8 cellular contexts compared by ENCODE assay signal in genomic region chr2:3558205-3559014, GRCh38. TPM values are rescaled to one million over a fixed set of nuclear protein-coding genes. Genes with fewer than 3 reads are reported as not detected.
DNase-seq lines count a peak whose midpoint lies in the region; ATAC-seq and TF ChIP-seq lines count a peak whose summit lies in the region.

RNASEH1 (minus strand) TSS chr2:3558333; CDS start chr2:3558260, 73 bp downstream.

- no peaks in the 10 kb centered on the region for H3K9me3 ChIP-seq in ovary
- H3K9me3 ChIP-seq in thyroid gland, result no peaks in the 10 kb centered on the region

- H3K36me3 ChIP-seq in ovary, result no peaks in the 10 kb centered on the region
- H3K36me3 ChIP-seq in thyroid gland, result peaks cover 26 to 29% of the 10 kb centered on the region in 2 donors

- H3K4me1 Mint-ChIP-seq in activated naive CD8-positive, alpha-beta T cell treated with anti-CD3 and anti-CD28 coated beads, Interleukin-2, amount 50 U/mL, for 24 hours, result peaks cover 59% of the 10 kb centered on the region

- H3K27ac ChIP-seq in ovary, result peak within 1 kb of the TSS; percentile 65 to 80
- peak within 1 kb of the TSS; percentile 73 to 88 (median 84) for H3K27ac ChIP-seq in thyroid gland

- H3K4me3 ChIP-seq in GM12865 (ENCODE audit: low read depth, low read length), result peak within 1 kb of the TSS; percentile 87
- peak within 1 kb of the TSS; percentile 99 for H3K4me3 ChIP-seq in ovary
- H3K4me3 ChIP-seq in thyroid gland (replicated peaks in 1 of 3), result peak within 1 kb of the TSS; percentile 80 to 93 (median 81)

- ATAC-seq in HG02763 (IDR thresholded peaks at IDR 0.05; ENCODE audit: unreplicated experiment) (peak; percentile 95), Right ventricle myocardium inferior (peak; percentile 100)
- ATAC-seq in activated naive CD8-positive, alpha-beta T cell treated with anti-CD3 and anti-CD28 coated beads, Interleukin-2, amount 50 U/mL, for 24 hours, result peak; percentile 97

- TF ChIP-seq EP300 in ovary (IDR thresholded peaks at IDR 0.05), result no peak

- peak; percentile 91 for TF ChIP-seq POLR2A in ovary (IDR thresholded peaks at IDR 0.05)
- peak; percentile 20 to 82 for TF ChIP-seq POLR2A in thyroid gland (IDR thresholded peaks at IDR 0.05)

- H3K27me3 ChIP-seq in ovary (no peaks in the 10 kb centered on the region), thyroid gland (no peaks in the 10 kb centered on the region)

- intact Hi-C loops in Right ventricle myocardium inferior (cut with DNase I), result loop anchor here (1.0 kb wide), 2 partner anchors 16 to 181 kb away; partner anchors contain the start of gene EIPR1
- intact Hi-C loops in ovary (cut with DNase I), result no loop called here
- intact Hi-C loops in thyroid gland (cut with DNase I), result loop anchor here (10.0 kb wide), 1 partner anchor 96 kb away; the partner anchor contains the start of gene ALLC

- 0% methylated on average over 50 to 67 of the region's 67 CpGs for WGBS in ovary, 3 donors
- WGBS in thyroid gland, 2 donors, result 1% methylated on average over 17 to 50 of the region's 67 CpGs

- TF ChIP-seq CTCF in GM12865 (IDR thresholded peaks at IDR 0.05; ENCODE audit: insufficient read depth, low read depth, low read length, missing control alignments) (no peak), ovary (IDR thresholded peaks at IDR 0.05) (no peak), thyroid gland (IDR thresholded peaks at IDR 0.05) (no peak)

- DNase-seq in GM12865 (ENCODE audit: low read depth) (peak; percentile 99), NCI-H1417 treated with DMSO at 0.1 percent for 48 hours (lab: John Stamatoyannopoulos, UW) (peak; percentile 95), SW480 (ENCODE audit: low spot score) (peak; percentile 99), Right ventricle myocardium inferior (ENCODE audit: missing footprints) (peak; percentile 99), ovary (peak; percentile 98 to 99 (median 99)), thyroid gland (peak; percentile 96 to 98)
- peak; percentile 100 for DNase-seq in activated naive CD8-positive, alpha-beta T cell treated with anti-CD3 and anti-CD28 coated beads, Interleukin-2, amount 50 U/mL, for 24 hours

- peaks cover 3% of the 10 kb centered on the region for H3K4me1 ChIP-seq in ovary (ENCODE audit: insufficient read depth)
- peaks cover 12 to 20% of the 10 kb centered on the region in 2 donors for H3K4me1 ChIP-seq in thyroid gland

- H3K4me3 Mint-ChIP-seq in activated naive CD8-positive, alpha-beta T cell treated with anti-CD3 and anti-CD28 coated beads, Interleukin-2, amount 50 U/mL, for 24 hours, result peak within 1 kb of the TSS; percentile 91

- no peaks in the 10 kb centered on the region for H3K9me3 Mint-ChIP-seq in activated naive CD8-positive, alpha-beta T cell treated with anti-CD3 and anti-CD28 coated beads, Interleukin-2, amount 50 U/mL, for 24 hours

- peak within 1 kb of the TSS; percentile 94 for H3K27ac Mint-ChIP-seq in activated naive CD8-positive, alpha-beta T cell treated with anti-CD3 and anti-CD28 coated beads, Interleukin-2, amount 50 U/mL, for 24 hours

- H3K27me3 Mint-ChIP-seq in activated naive CD8-positive, alpha-beta T cell treated with anti-CD3 and anti-CD28 coated beads, Interleukin-2, amount 50 U/mL, for 24 hours, result no peaks in the 10 kb centered on the region

- H3K36me3 Mint-ChIP-seq in activated naive CD8-positive, alpha-beta T cell treated with anti-CD3 and anti-CD28 coated beads, Interleukin-2, amount 50 U/mL, for 24 hours (ENCODE audit: low read depth), result peaks cover 42% of the 10 kb centered on the region

RNA-seq across cellular contexts. Expression of gene RNASEH1, which starts in this region (rescaled TPM):
- total RNA-seq in Right ventricle myocardium inferior (20.9 TPM), ovary (10 to 100 TPM; 10.3 to 23.9 (median 18.1) TPM), thyroid gland (10 to 100 TPM; 13.3 to 23.1 (median 19.2) TPM)
- polyA plus RNA-seq in ovary, result 10 to 100 TPM; 14.0 to 15.9 TPM

Comparison
In these comparisons a context has a peak if more than half of its experiments do, and no peak if none do; other contexts are left out.
1. Peak in every context shown above with its lines: DNase-seq, ATAC-seq, H3K4me3 ChIP-seq and H3K27ac ChIP-seq.
2. intact Hi-C loops: an anchor here in Right ventricle myocardium inferior (1.0 kb wide) and thyroid gland (10.0 kb wide); none called in ovary.